ENCODE assay signal across 21 cellular contexts in the genomic region with DNA sequence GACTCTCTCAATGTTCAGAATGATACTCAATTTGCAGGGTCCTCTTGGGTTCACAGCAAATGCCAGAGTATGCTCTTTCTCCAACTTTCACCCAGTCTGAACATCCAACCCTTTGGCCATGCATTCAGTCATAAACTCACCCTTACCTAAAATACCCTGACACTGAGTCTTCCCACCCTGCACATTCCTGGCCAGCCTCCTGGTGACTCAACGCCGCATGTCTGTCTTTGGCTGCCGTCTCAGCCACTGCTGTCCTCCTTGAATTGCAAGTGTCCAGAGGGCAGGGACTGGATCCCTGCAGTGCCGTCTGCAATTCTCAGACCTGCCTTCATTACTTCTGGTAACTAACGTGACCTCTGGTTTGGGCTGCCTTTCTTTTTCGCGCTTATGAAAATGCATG.
"Had no signal": no experiment of that assay in that cellular context is flagged by ENCODE, and none has a peak within 500 bp of the region (broad histone marks: within the 10 kb centered on the region; RNA-seq: fewer than 3 reads in every experiment).

No MANE protein-coding gene starts in this region.

- ATAC-seq: effector memory CD8-positive, alpha-beta T cell; left colon; left ventricle myocardium superior; right cardiac atrium; stimulated activated naive B cell treated with anti-CD40 and anti-IgM and Interleukin-4, amounts not matched to agents 10 μg/mL and 1 μg/mL and 100 μg/mL, for 72 hours had no signal

- H3K9me3 Mint-ChIP-seq: dendritic cell treated with granulocyte-macrophage colony-stimulating factor and Interleukin-4, amounts not matched to agents 40 ng/mL and 50 ng/mL, for 4 days; immature natural killer cell; type B pancreatic cell had no signal

- H3K27me3 Mint-ChIP-seq: dendritic cell treated with granulocyte-macrophage colony-stimulating factor and Interleukin-4, amounts not matched to agents 40 ng/mL and 50 ng/mL, for 4 days; stimulated activated naive CD8-positive, alpha-beta T cell treated with anti-CD3 and anti-CD28 coated beads, Interleukin-15, amount 100 ng/mL, for 72 hours; type B pancreatic cell had no signal

- H3K36me3 Mint-ChIP-seq: immature natural killer cell; stimulated activated naive B cell treated with anti-CD40 and anti-IgM and Interleukin-4, amounts not matched to agents 10 μg/mL and 1 μg/mL and 100 μg/mL, for 72 hours; type B pancreatic cell had no signal

- H3K4me3 ChIP-seq: esophagus squamous epithelium, lung had no signal

- H3K4me1 ChIP-seq: esophagus squamous epithelium had no signal

- H3K27ac Mint-ChIP-seq: dendritic cell treated with granulocyte-macrophage colony-stimulating factor and Interleukin-4, amounts not matched to agents 40 ng/mL and 50 ng/mL, for 4 days; effector memory CD8-positive, alpha-beta T cell; immature natural killer cell; stimulated activated naive B cell treated with anti-CD40 and anti-IgM and Interleukin-4, amounts not matched to agents 10 μg/mL and 1 μg/mL and 100 μg/mL, for 72 hours; stimulated activated naive CD8-positive, alpha-beta T cell treated with anti-CD3 and anti-CD28 coated beads, Interleukin-15, amount 100 ng/mL, for 72 hours; type B pancreatic cell had no signal

- H3K36me3 ChIP-seq: esophagus squamous epithelium, neutrophil had no signal

- H3K27ac ChIP-seq: epithelial cell of prostate, esophagus squamous epithelium, neutrophil had no signal

- H3K4me3 Mint-ChIP-seq: dendritic cell treated with granulocyte-macrophage colony-stimulating factor and Interleukin-4, amounts not matched to agents 40 ng/mL and 50 ng/mL, for 4 days; effector memory CD8-positive, alpha-beta T cell; immature natural killer cell; naive B cell; stimulated activated naive B cell treated with anti-CD40 and anti-IgM and Interleukin-4, amounts not matched to agents 10 μg/mL and 1 μg/mL and 100 μg/mL, for 72 hours; stimulated activated naive CD8-positive, alpha-beta T cell treated with anti-CD3 and anti-CD28 coated beads, Interleukin-15, amount 100 ng/mL, for 72 hours; type B pancreatic cell had no signal

- H3K27me3 ChIP-seq: esophagus squamous epithelium, neutrophil had no signal

- H3K4me1 Mint-ChIP-seq: immature natural killer cell; naive B cell; stimulated activated naive B cell treated with anti-CD40 and anti-IgM and Interleukin-4, amounts not matched to agents 10 μg/mL and 1 μg/mL and 100 μg/mL, for 72 hours; stimulated activated naive CD8-positive, alpha-beta T cell treated with anti-CD3 and anti-CD28 coated beads, Interleukin-15, amount 100 ng/mL, for 72 hours had no signal

- H3K9me3 ChIP-seq: esophagus squamous epithelium, neutrophil had no signal

- DNase-seq: cerebellar nuclear complex; effector memory CD8-positive, alpha-beta T cell; esophagus squamous epithelium; foreskin fibroblast; immature natural killer cell; kidney; left colon; left ventricle myocardium superior; mesendoderm; naive B cell; right cardiac atrium; stimulated activated CD4-positive, alpha-beta T cell treated with anti-CD3 and anti-CD28 coated beads, Interleukin-1b, Interleukin-23, amount 100 ng/mL, for 48 hours; stimulated activated CD4-positive, alpha-beta T cell treated with anti-CD3 and anti-CD28 coated beads, Interleukin-4, amount 100 ng/mL, for 24 hours; stimulated activated naive B cell treated with anti-CD40 and anti-IgM and Interleukin-4, amounts not matched to agents 10 μg/mL and 1 μg/mL and 100 μg/mL, for 72 hours; stimulated activated naive CD8-positive, alpha-beta T cell treated with anti-CD3 and anti-CD28 coated beads, Interleukin-15, amount 100 ng/mL, for 72 hours; substantia nigra had no signal
